In genomic region chr16:55965099-55965498, GRCh38 we compare ENCODE assay signal across 15 cellular contexts.
"Had no signal": no experiment of that assay in that cellular context is flagged by ENCODE, and none has a peak within 500 bp of the region (broad histone marks: within the 10 kb centered on the region; RNA-seq: fewer than 3 reads in every experiment).

No MANE protein-coding gene starts in this region.

- H3K9me3 ChIP-seq: body of pancreas, mucosa of descending colon, prostate gland, testis had no signal

- H3K27me3 ChIP-seq: body of pancreas, testis had no signal

- H3K36me3 ChIP-seq: prostate gland had no signal

- H3K4me3 ChIP-seq: body of pancreas, mucosa of descending colon, prostate gland, testis had no signal

- DNase-seq: activated CD4-positive, alpha-beta memory T cell treated with anti-CD3 and anti-CD28 coated beads, Interleukin-2, amount 10 ng/mL, durations not matched to agents 7 days and 5 days; activated CD4-positive, alpha-beta T cell treated with anti-CD3 and anti-CD28 coated beads for 48 hours; activated CD4-positive, CD25-positive, alpha-beta regulatory T cell; activated CD8-positive, alpha-beta memory T cell treated with anti-CD3 and anti-CD28 coated beads, Interleukin-2, amount 10 ng/mL, durations not matched to agents 7 days and 5 days; activated naive CD8-positive, alpha-beta T cell treated with anti-CD3 and anti-CD28 coated beads, Interleukin-2, amount 10 ng/mL, durations not matched to agents 7 days and 5 days; body of pancreas; foreskin melanocyte; glutamatergic neuron; left ventricle myocardium superior; mucosa of descending colon; naive B cell; right cardiac atrium; stimulated activated CD4-positive, alpha-beta T cell treated with anti-CD3 and anti-CD28 coated beads, Interleukin-4, amount 100 ng/mL, for 4 hours; testis had no signal

- H3K27ac ChIP-seq: prostate gland, testis had no signal

- ATAC-seq: activated CD8-positive, alpha-beta memory T cell treated with anti-CD3 and anti-CD28 coated beads, Interleukin-2, amount 10 ng/mL, durations not matched to agents 7 days and 5 days; body of pancreas; left ventricle myocardium superior; mucosa of descending colon; right cardiac atrium had no signal

- H3K4me1 ChIP-seq: body of pancreas, prostate gland had no signal
